ENCODE assay signal across 1 cellular context in genomic region chr6:158703840-158704822, GRCh38.
TF ChIP-seq lines count a peak whose summit lies in the region.

No MANE protein-coding gene starts in this region.

TF ChIP-seq in HepG2, 621 proteins besides CTCF, POLR2A, EP300 and RAD21 (continued from another document and continues in another):
- TF ChIP-seq IKZF5 (CRISPR knock-in tag; IDR thresholded peaks at IDR 0.05) (peak; percentile 78), TBX2 (CRISPR knock-in tag; IDR thresholded peaks at IDR 0.05; ENCODE audit: borderline replicate concordance) (peak; percentile 86), ZNF577 (CRISPR knock-in tag; IDR thresholded peaks at IDR 0.05; ENCODE audit: borderline replicate concordance, low read depth) (no peak), ZNF503 (CRISPR knock-in tag; IDR thresholded peaks at IDR 0.05) (peak; percentile 74), ZC3H13 (CRISPR knock-in tag; IDR thresholded peaks at IDR 0.05) (no peak; the same call in 1 of the 2 replicates), DNMT1 (CRISPR knock-in tag; IDR thresholded peaks at IDR 0.05) (peak; percentile 97), KMT2B (CRISPR knock-in tag; IDR thresholded peaks at IDR 0.05) (peak; percentile 53; the same call in 1 of the 2 replicates), HOMEZ (CRISPR knock-in tag; IDR thresholded peaks at IDR 0.05; ENCODE audit: low read depth) (peak; percentile 62), SOX13 (IDR thresholded peaks at IDR 0.05) (no peak), SOX13 (CRISPR knock-in tag; conservative IDR thresholded peaks at IDR 0.05 in 1 of 2, IDR thresholded peaks at IDR 0.05 in 1 of 2) (peak in 1 of 2 experiments; percentile 59; a peak in 1 of 4 replicates), SNAPC4 (CRISPR knock-in tag; IDR thresholded peaks at IDR 0.05) (0 out of 2 replicates have a peak, but pooled peaks have one; percentile 38), GFI1 (CRISPR knock-in tag; IDR thresholded peaks at IDR 0.05; ENCODE audit: borderline replicate concordance) (peak; percentile 74; the same call in 1 of the 2 replicates), ZFAT (CRISPR knock-in tag; conservative IDR thresholded peaks at IDR 0.05) (0 out of 2 replicates have a peak, but pooled peaks have one; percentile 38), ZBTB7A (CRISPR knock-in tag; IDR thresholded peaks at IDR 0.05) (peak; percentile 96), ZBTB38 (CRISPR knock-in tag; IDR thresholded peaks at IDR 0.05) (peak; percentile 92), NFKBIZ (CRISPR knock-in tag; IDR thresholded peaks at IDR 0.05) (peak; percentile 63; the same call in 1 of the 2 replicates), ZFP1 (CRISPR knock-in tag; IDR thresholded peaks at IDR 0.05) (0 out of 2 replicates have a peak, but pooled peaks have one; percentile 33), GPN1 (CRISPR knock-in tag; IDR thresholded peaks at IDR 0.05; ENCODE audit: borderline replicate concordance) (no peak), ZNF746 (CRISPR knock-in tag; IDR thresholded peaks at IDR 0.05) (peak; percentile 84), ZNF530 (CRISPR knock-in tag; IDR thresholded peaks at IDR 0.05; ENCODE audit: low read depth) (no peak), ZNF572 (CRISPR knock-in tag; IDR thresholded peaks at IDR 0.05) (peak; percentile 98), FOSL2 (CRISPR knock-in tag; IDR thresholded peaks at IDR 0.05) (peak; percentile 24), ZNF30 (CRISPR knock-in tag; IDR thresholded peaks at IDR 0.05) (peak; percentile 81; the same call in 1 of the 2 replicates), MIER2 (CRISPR knock-in tag; IDR thresholded peaks at IDR 0.05) (peak; percentile 65), SIX4 (CRISPR knock-in tag; IDR thresholded peaks at IDR 0.05) (no peak), TSC22D2 (CRISPR knock-in tag; IDR thresholded peaks at IDR 0.05; ENCODE audit: borderline replicate concordance) (0 out of 2 replicates have a peak, but pooled peaks have one; percentile 78), AGO1 (IDR thresholded peaks at IDR 0.05; ENCODE audit: low read depth, low read length, poor library complexity, severe bottlenecking) (peak; percentile 28), ZBTB49 (CRISPR knock-in tag; IDR thresholded peaks at IDR 0.05; ENCODE audit: borderline replicate concordance) (no peak), MTERF4 (CRISPR knock-in tag; IDR thresholded peaks at IDR 0.05) (peak; percentile 78; the same call in 1 of the 2 replicates)
- TF ChIP-seq, protein P1, sequence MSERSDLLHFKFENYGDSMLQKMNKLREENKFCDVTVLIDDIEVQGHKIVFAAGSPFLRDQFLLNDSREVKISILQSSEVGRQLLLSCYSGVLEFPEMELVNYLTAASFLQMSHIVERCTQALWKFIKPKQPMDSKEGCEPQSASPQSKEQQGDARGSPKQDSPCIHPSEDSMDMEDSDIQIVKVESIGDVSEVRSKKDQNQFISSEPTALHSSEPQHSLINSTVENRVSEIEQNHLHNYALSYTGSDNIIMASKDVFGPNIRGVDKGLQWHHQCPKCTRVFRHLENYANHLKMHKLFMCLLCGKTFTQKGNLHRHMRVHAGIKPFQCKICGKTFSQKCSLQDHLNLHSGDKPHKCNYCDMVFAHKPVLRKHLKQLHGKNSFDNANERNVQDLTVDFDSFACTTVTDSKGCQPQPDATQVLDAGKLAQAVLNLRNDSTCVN (CRISPR knock-in tag; IDR thresholded peaks at IDR 0.05; ENCODE audit: borderline replicate concordance), result 0 out of 2 replicates have a peak, but pooled peaks have one; percentile 68
- TF ChIP-seq, protein P2, sequence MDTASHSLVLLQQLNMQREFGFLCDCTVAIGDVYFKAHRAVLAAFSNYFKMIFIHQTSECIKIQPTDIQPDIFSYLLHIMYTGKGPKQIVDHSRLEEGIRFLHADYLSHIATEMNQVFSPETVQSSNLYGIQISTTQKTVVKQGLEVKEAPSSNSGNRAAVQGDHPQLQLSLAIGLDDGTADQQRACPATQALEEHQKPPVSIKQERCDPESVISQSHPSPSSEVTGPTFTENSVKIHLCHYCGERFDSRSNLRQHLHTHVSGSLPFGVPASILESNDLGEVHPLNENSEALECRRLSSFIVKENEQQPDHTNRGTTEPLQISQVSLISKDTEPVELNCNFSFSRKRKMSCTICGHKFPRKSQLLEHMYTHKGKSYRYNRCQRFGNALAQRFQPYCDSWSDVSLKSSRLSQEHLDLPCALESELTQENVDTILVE (CRISPR knock-in tag; IDR thresholded peaks at IDR 0.05), result peak; percentile 38; the same call in 1 of the 2 replicates
- TF ChIP-seq, protein P3, sequence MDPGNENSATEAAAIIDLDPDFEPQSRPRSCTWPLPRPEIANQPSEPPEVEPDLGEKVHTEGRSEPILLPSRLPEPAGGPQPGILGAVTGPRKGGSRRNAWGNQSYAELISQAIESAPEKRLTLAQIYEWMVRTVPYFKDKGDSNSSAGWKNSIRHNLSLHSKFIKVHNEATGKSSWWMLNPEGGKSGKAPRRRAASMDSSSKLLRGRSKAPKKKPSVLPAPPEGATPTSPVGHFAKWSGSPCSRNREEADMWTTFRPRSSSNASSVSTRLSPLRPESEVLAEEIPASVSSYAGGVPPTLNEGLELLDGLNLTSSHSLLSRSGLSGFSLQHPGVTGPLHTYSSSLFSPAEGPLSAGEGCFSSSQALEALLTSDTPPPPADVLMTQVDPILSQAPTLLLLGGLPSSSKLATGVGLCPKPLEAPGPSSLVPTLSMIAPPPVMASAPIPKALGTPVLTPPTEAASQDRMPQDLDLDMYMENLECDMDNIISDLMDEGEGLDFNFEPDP (CRISPR knock-in tag; conservative IDR thresholded peaks at IDR 0.05), result 0 out of 2 replicates have a peak, but pooled peaks have one; percentile 63
- TF ChIP-seq, protein P4, sequence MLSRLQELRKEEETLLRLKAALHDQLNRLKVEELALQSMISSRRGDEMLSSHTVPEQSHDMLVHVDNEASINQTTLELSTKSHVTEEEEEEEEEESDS (CRISPR knock-in tag; IDR thresholded peaks at IDR 0.05; ENCODE audit: borderline replicate concordance), result 0 out of 2 replicates have a peak, but pooled peaks have one; percentile 42
- TF ChIP-seq, protein P5, sequence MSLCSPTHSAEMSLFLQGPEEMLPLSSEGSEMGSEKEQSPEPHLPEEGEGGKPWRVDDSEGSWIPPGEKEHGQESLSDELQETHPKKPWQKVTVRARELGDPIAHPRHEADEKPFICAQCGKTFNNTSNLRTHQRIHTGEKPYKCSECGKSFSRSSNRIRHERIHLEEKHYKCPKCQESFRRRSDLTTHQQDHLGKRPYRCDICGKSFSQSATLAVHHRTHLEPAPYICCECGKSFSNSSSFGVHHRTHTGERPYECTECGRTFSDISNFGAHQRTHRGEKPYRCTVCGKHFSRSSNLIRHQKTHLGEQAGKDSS (CRISPR knock-in tag; IDR thresholded peaks at IDR 0.05; ENCODE audit: borderline replicate concordance, low read depth), result peak; percentile 91; the same call in 1 of the 2 replicates
- TF ChIP-seq, protein P6, sequence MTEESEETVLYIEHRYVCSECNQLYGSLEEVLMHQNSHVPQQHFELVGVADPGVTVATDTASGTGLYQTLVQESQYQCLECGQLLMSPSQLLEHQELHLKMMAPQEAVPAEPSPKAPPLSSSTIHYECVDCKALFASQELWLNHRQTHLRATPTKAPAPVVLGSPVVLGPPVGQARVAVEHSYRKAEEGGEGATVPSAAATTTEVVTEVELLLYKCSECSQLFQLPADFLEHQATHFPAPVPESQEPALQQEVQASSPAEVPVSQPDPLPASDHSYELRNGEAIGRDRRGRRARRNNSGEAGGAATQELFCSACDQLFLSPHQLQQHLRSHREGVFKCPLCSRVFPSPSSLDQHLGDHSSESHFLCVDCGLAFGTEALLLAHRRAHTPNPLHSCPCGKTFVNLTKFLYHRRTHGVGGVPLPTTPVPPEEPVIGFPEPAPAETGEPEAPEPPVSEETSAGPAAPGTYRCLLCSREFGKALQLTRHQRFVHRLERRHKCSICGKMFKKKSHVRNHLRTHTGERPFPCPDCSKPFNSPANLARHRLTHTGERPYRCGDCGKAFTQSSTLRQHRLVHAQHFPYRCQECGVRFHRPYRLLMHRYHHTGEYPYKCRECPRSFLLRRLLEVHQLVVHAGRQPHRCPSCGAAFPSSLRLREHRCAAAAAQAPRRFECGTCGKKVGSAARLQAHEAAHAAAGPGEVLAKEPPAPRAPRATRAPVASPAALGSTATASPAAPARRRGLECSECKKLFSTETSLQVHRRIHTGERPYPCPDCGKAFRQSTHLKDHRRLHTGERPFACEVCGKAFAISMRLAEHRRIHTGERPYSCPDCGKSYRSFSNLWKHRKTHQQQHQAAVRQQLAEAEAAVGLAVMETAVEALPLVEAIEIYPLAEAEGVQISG (CRISPR knock-in tag; IDR thresholded peaks at IDR 0.05), result peak; percentile 75
